Comparison of ENCODE assay signal across 15 cellular contexts in genomic region chr2:158598856-158599517, GRCh38.
DNase-seq lines count a peak whose midpoint lies in the region; ATAC-seq, FAIRE-seq and TF ChIP-seq lines count a peak whose summit lies in the region.
"Had no signal": no experiment of that assay in that cellular context is flagged by ENCODE, and none has a peak within 500 bp of the region (broad histone marks: within the 10 kb centered on the region; RNA-seq: fewer than 3 reads in every experiment).

No MANE protein-coding gene starts in this region.

- no peaks in the 10 kb centered on the region for H3K9me3 ChIP-seq in K562 (replicated peaks; ENCODE audit: control insufficient read depth, insufficient read depth, low read depth, low read length)
- H3K9me3 ChIP-seq in hepatocyte (ENCODE audit: low read depth) = no peaks in the 10 kb centered on the region
- H3K9me3 ChIP-seq in Peyer's patch = no peaks in the 10 kb centered on the region
- H3K9me3 ChIP-seq: HAP-1 had no signal

- TF ChIP-seq EP300 in K562 (IDR thresholded peaks at IDR 0.05; ENCODE audit: low read length) = no peak

- BruUV-seq in K562 (replicated peaks; lab: Mats Ljungman, UMichigan) = no TSS peak

- H3K9me1 ChIP-seq in K562 (ENCODE audit: control insufficient read depth, insufficient read depth, low read length) = no peaks in the 10 kb centered on the region

- H3K36me3 ChIP-seq in K562 (ENCODE audit: control insufficient read depth, insufficient read depth, low read length) (peaks cover 13% of the 10 kb centered on the region; the same call in 2 of the 3 replicates), hepatocyte (replicated peaks; ENCODE audit: insufficient read depth, low read depth) (no peaks in the 10 kb centered on the region), Peyer's patch (no peaks in the 10 kb centered on the region)
- H3K36me3 ChIP-seq: HAP-1 had no signal

- H3K27ac ChIP-seq in K562 (ENCODE audit: extremely low read depth, low read depth, low read length) (no peak overlapping the region), hepatocyte (peak overlapping the region; percentile 21), Peyer's patch (no peak overlapping the region)

- H3K79me2 ChIP-seq in K562 (ENCODE audit: control insufficient read depth, insufficient read depth, low read length) = no peaks in the 10 kb centered on the region
- H3K79me2 ChIP-seq in hepatocyte = no peaks in the 10 kb centered on the region

- no peak overlapping the region for H3K4me3 ChIP-seq in K562
- H3K4me3 ChIP-seq in hepatocyte = no peak overlapping the region
- H3K4me3 ChIP-seq in Peyer's patch = no peak overlapping the region
- H3K4me3 ChIP-seq: HAP-1 had no signal

- DNase-seq in DMS53 (lab: John Stamatoyannopoulos, UW) (peak; percentile 91), NCI-H2029 treated with DMSO at 0.1 percent for 48 hours (lab: John Stamatoyannopoulos, UW) (peak; percentile 74), K562 (ENCODE audit: extremely low read depth in 1 of 4, low spot score in 3 of 4) (no peak), hepatocyte (ENCODE audit: low spot score) (no peak), Peyer's patch (no peak), immature natural killer cell (no peak), T1000 (lab: John Stamatoyannopoulos, UW) (no peak), kidney tubule cell (ENCODE audit: low spot score) (no peak)
- DNase-seq: activated T-cell treated with anti-CD3 and anti-CD28 coated beads, Interleukin-2, amount 50 U/mL, for 24 hours; midbrain; NCI-H1436 treated with DMSO at 0.1 percent for 48 hours; stimulated activated CD4-positive, alpha-beta T cell treated with anti-CD3 and anti-CD28 coated beads, Interleukin-1b, Interleukin-23, amount 100 ng/mL, for 48 hours had no signal

- H3K9me2 ChIP-seq in hepatocyte (replicated peaks; ENCODE audit: insufficient read depth) = no peaks in the 10 kb centered on the region

- no peaks in the 10 kb centered on the region for H3K9me3 Mint-ChIP-seq in immature natural killer cell
- H3K9me3 Mint-ChIP-seq: activated T-cell treated with anti-CD3 and anti-CD28 coated beads, Interleukin-2, amount 50 U/mL, for 24 hours; IgD-negative memory B cell had no signal

- H3K27me3 Mint-ChIP-seq in immature natural killer cell (ENCODE audit: low read depth in 3 of 3) = no peaks in the 10 kb centered on the region
- H3K27me3 Mint-ChIP-seq: activated T-cell treated with anti-CD3 and anti-CD28 coated beads, Interleukin-2, amount 50 U/mL, for 24 hours; B cell; IgD-negative memory B cell had no signal

- ATAC-seq in K562 = peak; percentile 58

- POLR2A ChIA-PET in K562 (lab: Yijun Ruan, JAX) = no interaction called here

- no peak overlapping the region for H3K27ac Mint-ChIP-seq in immature natural killer cell
- H3K27ac Mint-ChIP-seq: activated T-cell treated with anti-CD3 and anti-CD28 coated beads, Interleukin-2, amount 50 U/mL, for 24 hours; B cell; IgD-negative memory B cell had no signal

- in situ Hi-C loops in K562 (cut with MboI) = no loop called here

- intact Hi-C loops in K562 (cut with micrococcal nuclease) = no loop called here

- TF ChIP-seq RAD21 in K562 (CRISPR knock-in tag; conservative IDR thresholded peaks at IDR 0.05 in 1 of 2, IDR thresholded peaks at IDR 0.05 in 1 of 2) = no peak

- H3K36me3 Mint-ChIP-seq in immature natural killer cell = peaks cover 0 to 3% (median 0%) of the 10 kb centered on the region in 3 donors
- H3K36me3 Mint-ChIP-seq: IgD-negative memory B cell had no signal

- TF ChIP-seq CTCF in K562 (IDR thresholded peaks at IDR 0.05 in 2 of 3, conservative IDR thresholded peaks at IDR 0.05 in 1 of 3; ENCODE audit: insufficient read depth in 2 of 3, low read depth in 1 of 3, low read length in 3 of 3) = no peak
- TF ChIP-seq CTCF in hepatocyte (IDR thresholded peaks at IDR 0.05; ENCODE audit: poor library complexity) = no peak
- no peak for TF ChIP-seq CTCF in Peyer's patch (IDR thresholded peaks at IDR 0.05)

- TF ChIP-seq POLR2A in K562 (conservative IDR thresholded peaks at IDR 0.05) (no peak), Peyer's patch (IDR thresholded peaks at IDR 0.05) (no peak)

- H3K4me2 ChIP-seq in K562 (ENCODE audit: insufficient read depth, low read length) (no peak overlapping the region), hepatocyte (no peak overlapping the region)

- no peaks in the 10 kb centered on the region for H4K20me1 ChIP-seq in K562 (replicated peaks; ENCODE audit: control insufficient read depth, insufficient read depth, low read length)
- H4K20me1 ChIP-seq in hepatocyte (ENCODE audit: insufficient read depth, poor library complexity, severe bottlenecking) = no peaks in the 10 kb centered on the region

- no peak overlapping the region for H3K9ac ChIP-seq in K562 (ENCODE audit: insufficient read depth in 1 of 2, low read depth in 2 of 2, low read length in 2 of 2)

- no peaks in the 10 kb centered on the region for H3K4me1 Mint-ChIP-seq in immature natural killer cell
- H3K4me1 Mint-ChIP-seq: B cell, IgD-negative memory B cell had no signal

- H3K27me3 ChIP-seq in K562 (ENCODE audit: control insufficient read depth in 2 of 2, insufficient read depth in 2 of 2, low read length in 2 of 2) (no peaks in the 10 kb centered on the region), hepatocyte (no peaks in the 10 kb centered on the region), Peyer's patch (no peaks in the 10 kb centered on the region)

- WGBS in K562 (ENCODE audit: insufficient coverage, low coverage, missing lambda C conversion rate) = 92% methylated on average over 3 of the region's 3 CpGs
- 66% methylated on average over 3 of the region's 3 CpGs for WGBS in hepatocyte (ENCODE audit: low lambda C conversion rate, missing lambda C conversion rate)

- H2AFZ ChIP-seq in K562 (ENCODE audit: low read depth, low read length) (no peak overlapping the region), hepatocyte (no peak overlapping the region)

- no peak for FAIRE-seq in K562 (lab: Jason Lieb, UNC)

- CTCF ChIA-PET in K562 (lab: Yijun Ruan, JAX; ENCODE audit: low intra/inter-chr PET ratio) = no interaction called here

- H3K4me3 Mint-ChIP-seq in immature natural killer cell = no peak overlapping the region
- H3K4me3 Mint-ChIP-seq: activated T-cell treated with anti-CD3 and anti-CD28 coated beads, Interleukin-2, amount 50 U/mL, for 24 hours; B cell; IgD-negative memory B cell had no signal

- peaks cover 0 to 6% of the 10 kb centered on the region in 2 experiments; a peak in 1 of 5 replicates for H3K4me1 ChIP-seq in K562 (replicated peaks in 1 of 2; ENCODE audit: control insufficient read depth in 2 of 2, insufficient read depth in 2 of 2, low read length in 2 of 2)
- H3K4me1 ChIP-seq in hepatocyte (ENCODE audit: insufficient read depth) = no peaks in the 10 kb centered on the region
- H3K4me1 ChIP-seq in Peyer's patch = no peaks in the 10 kb centered on the region
- H3K4me1 ChIP-seq: HAP-1 had no signal

TF ChIP-seq in K562, 482 proteins besides CTCF, POLR2A, EP300 and RAD21 (continues in another document):
- TF ChIP-seq, protein P1, sequence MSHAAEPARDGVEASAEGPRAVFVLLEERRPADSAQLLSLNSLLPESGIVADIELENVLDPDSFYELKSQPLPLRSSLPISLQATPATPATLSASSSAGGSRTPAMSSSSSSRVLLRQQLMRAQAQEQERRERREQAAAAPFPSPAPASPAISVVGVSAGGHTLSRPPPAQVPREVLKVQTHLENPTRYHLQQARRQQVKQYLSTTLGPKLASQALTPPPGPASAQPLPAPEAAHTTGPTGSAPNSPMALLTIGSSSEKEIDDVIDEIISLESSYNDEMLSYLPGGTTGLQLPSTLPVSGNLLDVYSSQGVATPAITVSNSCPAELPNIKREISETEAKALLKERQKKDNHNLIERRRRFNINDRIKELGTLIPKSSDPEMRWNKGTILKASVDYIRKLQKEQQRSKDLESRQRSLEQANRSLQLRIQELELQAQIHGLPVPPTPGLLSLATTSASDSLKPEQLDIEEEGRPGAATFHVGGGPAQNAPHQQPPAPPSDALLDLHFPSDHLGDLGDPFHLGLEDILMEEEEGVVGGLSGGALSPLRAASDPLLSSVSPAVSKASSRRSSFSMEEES (CRISPR knock-in tag; IDR thresholded peaks at IDR 0.05) = no peak
- TF ChIP-seq, protein P2, sequence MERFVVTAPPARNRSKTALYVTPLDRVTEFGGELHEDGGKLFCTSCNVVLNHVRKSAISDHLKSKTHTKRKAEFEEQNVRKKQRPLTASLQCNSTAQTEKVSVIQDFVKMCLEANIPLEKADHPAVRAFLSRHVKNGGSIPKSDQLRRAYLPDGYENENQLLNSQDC (CRISPR knock-in tag; IDR thresholded peaks at IDR 0.05) = no peak
- no peak for TF ChIP-seq ZZZ3 (IDR thresholded peaks at IDR 0.05)
- TF ChIP-seq PPARD (CRISPR knock-in tag; IDR thresholded peaks at IDR 0.05) = no peak
- TF ChIP-seq ZNF445 (CRISPR knock-in tag; IDR thresholded peaks at IDR 0.05; ENCODE audit: low read depth) = no peak
- TF ChIP-seq KAT8 (IDR thresholded peaks at IDR 0.05; ENCODE audit: low read depth) = no peak
- no peak for TF ChIP-seq REST (CRISPR knock-in tag; IDR thresholded peaks at IDR 0.05; ENCODE audit: low read depth)

Comparison
In these comparisons a context has a peak if more than half of its experiments do, and no peak if none do; other contexts are left out.
1. DNase-seq: peak in DMS53 (single experiment) and NCI-H2029 treated with DMSO at 0.1 percent for 48 hours (single experiment); none in K562 (0 of 4), hepatocyte (single experiment), Peyer's patch (0 of 3), immature natural killer cell (0 of 3), T1000 (single experiment) and kidney tubule cell (single experiment).